Comparison of ENCODE assay signal across 21 cellular contexts in genomic region chr1:28890836-28891235, GRCh38. TPM values are rescaled to one million over a fixed set of nuclear protein-coding genes. Genes with fewer than 3 reads are reported as not detected.
DNase-seq lines count a peak whose midpoint lies in the region; ATAC-seq and TF ChIP-seq lines count a peak whose summit lies in the region.
"Had no signal": no experiment of that assay in that cellular context is flagged by ENCODE, and none has a peak within 500 bp of the region (broad histone marks: within the 10 kb centered on the region; RNA-seq: fewer than 3 reads in every experiment).

No MANE protein-coding gene starts in this region.

- H3K4me1 ChIP-seq in CD8-positive, alpha-beta memory T cell (ENCODE audit: insufficient read depth, low read length): peaks cover 17% of the 10 kb centered on the region
- peaks cover 0 to 19% (median 4%) of the 10 kb centered on the region in 4 donors for H3K4me1 ChIP-seq in Peyer's patch

- H3K4me3 Mint-ChIP-seq in activated CD4-positive, alpha-beta T cell treated with anti-CD3 and anti-CD28 coated beads, Interleukin-2, amount 10 ng/mL, durations not matched to agents 7 days and 5 days: no peak overlapping the region
- peak overlapping the region in 1 of 7 donors; percentile 73 for H3K4me3 Mint-ChIP-seq in CD8-positive, alpha-beta memory T cell
- no peak overlapping the region for H3K4me3 Mint-ChIP-seq in T-helper 17 cell
- no peak overlapping the region for H3K4me3 Mint-ChIP-seq in stimulated activated memory B cell treated with anti-CD40 and anti-IgM and Interleukin-4, amounts not matched to agents 10 μg/mL and 1 μg/mL and 100 μg/mL, for 72 hours
- H3K4me3 Mint-ChIP-seq: B cell; CD8-positive, alpha-beta T cell had no signal

- CTCF ChIA-PET in activated CD4-positive, alpha-beta T cell treated with anti-CD3 and anti-CD28 coated beads, Interleukin-2, amount 10 ng/mL, durations not matched to agents 7 days and 5 days (lab: Charles Lee): interaction anchor here (0.8 to 1.3 kb wide), 5 partner anchors 9 to 312 kb away, joined by 3 to 5 read pairs (median 3); no protein-coding TSS in a partner anchor
- CTCF ChIA-PET in CD8-positive, alpha-beta memory T cell (lab: Charles Lee): interaction anchor here (0.8 to 1.8 kb wide), 4 partner anchors 9 to 311 kb away, joined by 3 to 6 read pairs (median 3); no protein-coding TSS in a partner anchor

- no peak overlapping the region for H3K27ac ChIP-seq in CD8-positive, alpha-beta memory T cell (ENCODE audit: low read depth, low read length)
- H3K27ac ChIP-seq in Peyer's patch: no peak overlapping the region
- H3K27ac ChIP-seq: GM23248 had no signal

- H3K27ac Mint-ChIP-seq in activated CD4-positive, alpha-beta T cell treated with anti-CD3 and anti-CD28 coated beads, Interleukin-2, amount 10 ng/mL, durations not matched to agents 7 days and 5 days: peak overlapping the region; percentile 62
- peak overlapping the region in 5 of 8 donors; percentile 9 to 93 (median 21) for H3K27ac Mint-ChIP-seq in CD8-positive, alpha-beta memory T cell
- peak overlapping the region; percentile 83 for H3K27ac Mint-ChIP-seq in T-helper 17 cell
- H3K27ac Mint-ChIP-seq in stimulated activated memory B cell treated with anti-CD40 and anti-IgM and Interleukin-4, amounts not matched to agents 10 μg/mL and 1 μg/mL and 100 μg/mL, for 72 hours: peak overlapping the region; percentile 54
- H3K27ac Mint-ChIP-seq: B cell had no signal

- no peak for DNase-seq in activated CD4-positive, alpha-beta T cell treated with anti-CD3 and anti-CD28 coated beads, Interleukin-2, amount 10 ng/mL, durations not matched to agents 7 days and 5 days
- DNase-seq in activated CD4-positive, alpha-beta T cell treated with anti-CD3 and anti-CD28 coated beads, Interleukin-2, amount 50 U/mL, for 48 hours: no peak
- DNase-seq in CD8-positive, alpha-beta memory T cell: peak in 1 of 5 donors; percentile 26
- no peak for DNase-seq in T-helper 17 cell
- DNase-seq in activated CD8-positive, alpha-beta memory T cell treated with anti-CD3 and anti-CD28 coated beads, Interleukin-2, amount 50 U/mL, for 4 hours: no peak
- no peak for DNase-seq in Peyer's patch
- DNase-seq: 8988T; CD8-positive, alpha-beta T cell; COR-L47; DMS 273 treated with DMSO at 0.1 percent for 48 hours; DMS53; DND-41; EL; GM23248; IMR-90 had no signal

- no peaks in the 10 kb centered on the region for H3K27me3 ChIP-seq in CD8-positive, alpha-beta memory T cell (ENCODE audit: insufficient read depth, low read length, poor library complexity, severe bottlenecking)
- no peaks in the 10 kb centered on the region for H3K27me3 ChIP-seq in Peyer's patch
- H3K27me3 ChIP-seq: BLaER1 treated with 17β-estradiol and CSF1 and Interleukin-3, amounts not matched to agents 10 nM and 100 nM had no signal

- H3K36me3 Mint-ChIP-seq in activated CD4-positive, alpha-beta T cell treated with anti-CD3 and anti-CD28 coated beads, Interleukin-2, amount 10 ng/mL, durations not matched to agents 7 days and 5 days (ENCODE audit: low read depth): peaks cover 6% of the 10 kb centered on the region
- peaks cover 0 to 20% (median 3%) of the 10 kb centered on the region in 3 donors for H3K36me3 Mint-ChIP-seq in CD8-positive, alpha-beta memory T cell
- H3K36me3 Mint-ChIP-seq in T-helper 17 cell (ENCODE audit: low read depth): no peaks in the 10 kb centered on the region
- H3K36me3 Mint-ChIP-seq in stimulated activated memory B cell treated with anti-CD40 and anti-IgM and Interleukin-4, amounts not matched to agents 10 μg/mL and 1 μg/mL and 100 μg/mL, for 72 hours: peaks cover 16% of the 10 kb centered on the region

- H3K4me1 Mint-ChIP-seq in activated CD4-positive, alpha-beta T cell treated with anti-CD3 and anti-CD28 coated beads, Interleukin-2, amount 10 ng/mL, durations not matched to agents 7 days and 5 days: peaks cover 47% of the 10 kb centered on the region
- H3K4me1 Mint-ChIP-seq in CD8-positive, alpha-beta memory T cell: peaks cover 37 to 74% (median 57%) of the 10 kb centered on the region in 3 donors
- H3K4me1 Mint-ChIP-seq in T-helper 17 cell: peaks cover 34% of the 10 kb centered on the region
- H3K4me1 Mint-ChIP-seq in stimulated activated memory B cell treated with anti-CD40 and anti-IgM and Interleukin-4, amounts not matched to agents 10 μg/mL and 1 μg/mL and 100 μg/mL, for 72 hours: peaks cover 72% of the 10 kb centered on the region

- TF ChIP-seq POLR2A in Peyer's patch (IDR thresholded peaks at IDR 0.05): no peak

- TF ChIP-seq CTCF in Peyer's patch (IDR thresholded peaks at IDR 0.05): no peak

- no peaks in the 10 kb centered on the region for H3K27me3 Mint-ChIP-seq in activated CD4-positive, alpha-beta T cell treated with anti-CD3 and anti-CD28 coated beads, Interleukin-2, amount 10 ng/mL, durations not matched to agents 7 days and 5 days
- no peaks in the 10 kb centered on the region for H3K27me3 Mint-ChIP-seq in CD8-positive, alpha-beta memory T cell
- H3K27me3 Mint-ChIP-seq in T-helper 17 cell: no peaks in the 10 kb centered on the region
- H3K27me3 Mint-ChIP-seq in stimulated activated memory B cell treated with anti-CD40 and anti-IgM and Interleukin-4, amounts not matched to agents 10 μg/mL and 1 μg/mL and 100 μg/mL, for 72 hours: no peaks in the 10 kb centered on the region
- H3K27me3 Mint-ChIP-seq: B cell had no signal

- no peaks in the 10 kb centered on the region for H3K9me3 ChIP-seq in CD8-positive, alpha-beta memory T cell (ENCODE audit: low read length)
- H3K9me3 ChIP-seq in T-helper 17 cell (ENCODE audit: control insufficient read depth, low read length, poor library complexity, severe bottlenecking) (no peaks in the 10 kb centered on the region), Peyer's patch (no peaks in the 10 kb centered on the region)
- H3K9me3 ChIP-seq: BLaER1 treated with 17β-estradiol and CSF1 and Interleukin-3, amounts not matched to agents 10 nM and 100 nM; HAP-1 had no signal

- ATAC-seq in T-helper 17 cell: no peak
- no peak for ATAC-seq in stimulated activated memory B cell treated with anti-CD40 and anti-IgM and Interleukin-4, amounts not matched to agents 10 μg/mL and 1 μg/mL and 100 μg/mL, for 72 hours
- no peak for ATAC-seq in HG02852 (IDR thresholded peaks at IDR 0.05; ENCODE audit: unreplicated experiment)
- ATAC-seq: CD8-positive, alpha-beta T cell; GM12878 had no signal

- no peaks in the 10 kb centered on the region for H3K9me3 Mint-ChIP-seq in activated CD4-positive, alpha-beta T cell treated with anti-CD3 and anti-CD28 coated beads, Interleukin-2, amount 10 ng/mL, durations not matched to agents 7 days and 5 days
- no peaks in the 10 kb centered on the region for H3K9me3 Mint-ChIP-seq in CD8-positive, alpha-beta memory T cell
- no peaks in the 10 kb centered on the region for H3K9me3 Mint-ChIP-seq in stimulated activated memory B cell treated with anti-CD40 and anti-IgM and Interleukin-4, amounts not matched to agents 10 μg/mL and 1 μg/mL and 100 μg/mL, for 72 hours
- H3K9me3 Mint-ChIP-seq: CD8-positive, alpha-beta T cell had no signal

- POLR2A ChIA-PET in activated CD4-positive, alpha-beta T cell treated with anti-CD3 and anti-CD28 coated beads, Interleukin-2, amount 10 ng/mL, durations not matched to agents 7 days and 5 days (lab: Charles Lee): interaction anchor here (0.6 kb wide), 1 partner anchor 30 kb away, joined by 3 read pairs; no protein-coding TSS in a partner anchor
- POLR2A ChIA-PET in CD8-positive, alpha-beta memory T cell (lab: Charles Lee): interaction anchor here (0.6 kb wide), 1 partner anchor 66 kb away, joined by 3 read pairs; no protein-coding TSS in a partner anchor

- H3K4me3 ChIP-seq in CD8-positive, alpha-beta memory T cell (ENCODE audit: low read length): no peak overlapping the region
- H3K4me3 ChIP-seq in Peyer's patch: no peak overlapping the region
- H3K4me3 ChIP-seq: BLaER1 treated with 17β-estradiol and CSF1 and Interleukin-3, amounts not matched to agents 10 nM and 100 nM; GM12878; GM23248; HAP-1 had no signal

- no peaks in the 10 kb centered on the region for H3K36me3 ChIP-seq in CD8-positive, alpha-beta memory T cell (ENCODE audit: insufficient read depth, low read length)
- H3K36me3 ChIP-seq in Peyer's patch: peaks cover 0 to 8% (median 0%) of the 10 kb centered on the region in 3 donors
- H3K36me3 ChIP-seq: HAP-1 had no signal

RNA-seq across cellular contexts. Expression of gene EPB41, which starts 23.5 kb away (rescaled TPM):
- total RNA-seq in activated CD4-positive, alpha-beta T cell treated with anti-CD3 and anti-CD28 coated beads, Interleukin-2, amount 10 ng/mL, durations not matched to agents 7 days and 5 days: 100 to 1,000 TPM; 163 to 198 TPM
- 10 to 100 TPM; 89.9 to 93.6 TPM for total RNA-seq in CD8-positive, alpha-beta memory T cell
- 96.2 TPM for polyA plus RNA-seq in CD8-positive, alpha-beta memory T cell
- total RNA-seq in T-helper 17 cell (100 to 1,000 TPM; 193 to 221 TPM), Peyer's patch (100 to 1,000 TPM; 110 to 183 (median 126) TPM)

Comparison
In these comparisons a context has a peak if more than half of its experiments do, and no peak if none do; other contexts are left out.
1. H3K27ac Mint-ChIP-seq: peak in every context shown above with its lines; median percentile 83 in T-helper 17 cell; 62 in activated CD4-positive, alpha-beta T cell treated with anti-CD3 and anti-CD28 coated beads, Interleukin-2, amount 10 ng/mL, durations not matched to agents 7 days and 5 days; 54 in stimulated activated memory B cell treated with anti-CD40 and anti-IgM and Interleukin-4, amounts not matched to agents 10 μg/mL and 1 μg/mL and 100 μg/mL, for 72 hours; 21 in CD8-positive, alpha-beta memory T cell.